In genomic region chr17:9907131-9907530, GRCh38 we compare ENCODE assay signal across 31 cellular contexts. TPM values are rescaled to one million over a fixed set of nuclear protein-coding genes. Genes with fewer than 3 reads are reported as not detected.
"Had no signal": no experiment of that assay in that cellular context is flagged by ENCODE, and none has a peak within 500 bp of the region (broad histone marks: within the 10 kb centered on the region; RNA-seq: fewer than 3 reads in every experiment).

No MANE protein-coding gene starts in this region.

- H3K9me3 ChIP-seq: lower lobe of right lung, neutrophil, right atrium auricular region, right lobe of liver, stomach, testis, thyroid gland, transverse colon, upper lobe of left lung had no signal

- H3K27ac ChIP-seq: lower lobe of right lung, neutrophil, parathyroid adenoma, right atrium auricular region, right lobe of liver, stomach, testis, thyroid gland, upper lobe of left lung had no signal

- DNase-seq: islet precursor cell; kidney glomerular epithelial cell; left cardiac atrium; lower lobe of right lung; mammary epithelial cell; naive thymus-derived CD8-positive, alpha-beta T cell; occipital lobe; right lobe of liver; stimulated activated CD4-positive, alpha-beta T cell treated with anti-CD3 and anti-CD28 coated beads, Interleukin-12 subunit alpha, Interleukin-12 subunit beta, amount 100 ng/mL, for 4 hours; stimulated activated CD4-positive, alpha-beta T cell treated with anti-CD3 and anti-CD28 coated beads, Interleukin-15, amount 100 ng/mL, for 24 hours; stimulated activated CD4-positive, alpha-beta T cell treated with anti-CD3 and anti-CD28 coated beads, Interleukin-2, amount 100 ng/mL, for 24 hours; stimulated activated CD4-positive, alpha-beta T cell treated with anti-CD3 and anti-CD28 coated beads, Interleukin-4, amount 100 ng/mL, for 1 hour; stimulated activated naive B cell treated with anti-CD40 and anti-IgM and Interleukin-4, amounts not matched to agents 10 μg/mL and 1 μg/mL and 100 μg/mL, for 72 hours; stimulated activated naive CD8-positive, alpha-beta T cell treated with anti-CD3 and anti-CD28 coated beads, Interleukin-15, Interleukin-2, amounts not matched to agents 100 U/mL and 50 U/mL, for 24 hours; stomach; testis; thyroid gland; transverse colon; upper lobe of left lung had no signal

- H3K27me3 ChIP-seq: neutrophil, right atrium auricular region, right lobe of liver, testis, thyroid gland, transverse colon, upper lobe of left lung had no signal

- H3K4me3 ChIP-seq: lower lobe of right lung, right atrium auricular region, right lobe of liver, smooth muscle cell, stomach, testis, thyroid gland, transverse colon, upper lobe of left lung had no signal

- FAIRE-seq: urothelium cell line had no signal

- H3K4me1 ChIP-seq: lower lobe of right lung, parathyroid adenoma, right atrium auricular region, right lobe of liver, testis, thyroid gland, transverse colon, upper lobe of left lung had no signal

- H3K9ac ChIP-seq: parathyroid adenoma had no signal

- H3K36me3 ChIP-seq: lower lobe of right lung, right atrium auricular region, right lobe of liver, stomach, thyroid gland, transverse colon, upper lobe of left lung had no signal

- ATAC-seq: left lobe of liver; lower lobe of right lung; naive thymus-derived CD8-positive, alpha-beta T cell; right lobe of liver; stimulated activated naive B cell treated with anti-CD40 and anti-IgM and Interleukin-4, amounts not matched to agents 10 μg/mL and 1 μg/mL and 100 μg/mL, for 72 hours; stimulated activated naive CD8-positive, alpha-beta T cell treated with anti-CD3 and anti-CD28 coated beads, Interleukin-15, Interleukin-2, amounts not matched to agents 100 U/mL and 50 U/mL, for 24 hours had no signal

RNA-seq across cellular contexts. Expression of gene RCVRN, which starts 2.1 kb away (rescaled TPM):
- total RNA-seq: left lobe of liver; liver; lower lobe of right lung; mammary epithelial cell; naive thymus-derived CD8-positive, alpha-beta T cell; osteocyte; progenitor cell of endocrine pancreas; pulmonary artery endothelial cell; renal cortical epithelial cell; right lobe of liver; skeletal muscle tissue; thyroid gland; transverse colon had no signal
- polyA plus RNA-seq: liver; mammary epithelial cell; naive thymus-derived CD8-positive, alpha-beta T cell had no signal
